2 cellular contexts compared by ENCODE assay signal in the genomic region with DNA sequence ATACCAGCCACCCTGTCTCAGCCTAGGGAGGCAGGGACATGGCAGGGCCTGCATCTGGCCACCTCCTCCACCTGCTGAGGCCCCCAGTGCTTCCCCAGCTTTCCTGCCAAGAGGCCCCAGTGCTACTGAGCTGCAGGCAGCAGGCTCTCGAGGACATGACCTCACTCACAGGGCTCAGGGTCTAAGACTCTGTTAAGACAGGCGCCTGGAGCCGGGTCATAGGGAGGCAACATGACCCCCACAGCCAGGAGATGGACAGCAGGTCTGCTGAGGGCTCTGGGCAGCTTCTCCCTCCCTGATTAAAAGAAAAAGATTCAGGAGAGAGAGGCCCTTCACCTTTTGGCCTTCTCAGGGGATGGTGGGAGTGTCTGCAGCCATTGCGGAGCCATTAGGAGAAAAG.
TF ChIP-seq lines count a peak whose summit lies in the region.

No MANE protein-coding gene starts in this region.

TF ChIP-seq in SK-N-SH, 30 proteins besides CTCF, POLR2A, EP300 and RAD21 (continued from another document):
- TF ChIP-seq, protein P1, sequence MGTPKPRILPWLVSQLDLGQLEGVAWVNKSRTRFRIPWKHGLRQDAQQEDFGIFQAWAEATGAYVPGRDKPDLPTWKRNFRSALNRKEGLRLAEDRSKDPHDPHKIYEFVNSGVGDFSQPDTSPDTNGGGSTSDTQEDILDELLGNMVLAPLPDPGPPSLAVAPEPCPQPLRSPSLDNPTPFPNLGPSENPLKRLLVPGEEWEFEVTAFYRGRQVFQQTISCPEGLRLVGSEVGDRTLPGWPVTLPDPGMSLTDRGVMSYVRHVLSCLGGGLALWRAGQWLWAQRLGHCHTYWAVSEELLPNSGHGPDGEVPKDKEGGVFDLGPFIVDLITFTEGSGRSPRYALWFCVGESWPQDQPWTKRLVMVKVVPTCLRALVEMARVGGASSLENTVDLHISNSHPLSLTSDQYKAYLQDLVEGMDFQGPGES (IDR thresholded peaks at IDR 0.05; ENCODE audit: low read depth, low read length), result no peak
- TF ChIP-seq TEAD4 (IDR thresholded peaks at IDR 0.05; ENCODE audit: borderline replicate concordance, insufficient read depth), result no peak
- TF ChIP-seq ZBTB33 (IDR thresholded peaks at IDR 0.05; ENCODE audit: borderline replicate concordance, low read depth), result no peak
- TF ChIP-seq, protein P2, sequence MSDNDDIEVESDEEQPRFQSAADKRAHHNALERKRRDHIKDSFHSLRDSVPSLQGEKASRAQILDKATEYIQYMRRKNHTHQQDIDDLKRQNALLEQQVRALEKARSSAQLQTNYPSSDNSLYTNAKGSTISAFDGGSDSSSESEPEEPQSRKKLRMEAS (IDR thresholded peaks at IDR 0.05; ENCODE audit: low read depth), result no peak
- no peak for TF ChIP-seq POLR2AphosphoS5 (IDR thresholded peaks at IDR 0.05; ENCODE audit: low read depth, low read length)
- TF ChIP-seq, protein P3, sequence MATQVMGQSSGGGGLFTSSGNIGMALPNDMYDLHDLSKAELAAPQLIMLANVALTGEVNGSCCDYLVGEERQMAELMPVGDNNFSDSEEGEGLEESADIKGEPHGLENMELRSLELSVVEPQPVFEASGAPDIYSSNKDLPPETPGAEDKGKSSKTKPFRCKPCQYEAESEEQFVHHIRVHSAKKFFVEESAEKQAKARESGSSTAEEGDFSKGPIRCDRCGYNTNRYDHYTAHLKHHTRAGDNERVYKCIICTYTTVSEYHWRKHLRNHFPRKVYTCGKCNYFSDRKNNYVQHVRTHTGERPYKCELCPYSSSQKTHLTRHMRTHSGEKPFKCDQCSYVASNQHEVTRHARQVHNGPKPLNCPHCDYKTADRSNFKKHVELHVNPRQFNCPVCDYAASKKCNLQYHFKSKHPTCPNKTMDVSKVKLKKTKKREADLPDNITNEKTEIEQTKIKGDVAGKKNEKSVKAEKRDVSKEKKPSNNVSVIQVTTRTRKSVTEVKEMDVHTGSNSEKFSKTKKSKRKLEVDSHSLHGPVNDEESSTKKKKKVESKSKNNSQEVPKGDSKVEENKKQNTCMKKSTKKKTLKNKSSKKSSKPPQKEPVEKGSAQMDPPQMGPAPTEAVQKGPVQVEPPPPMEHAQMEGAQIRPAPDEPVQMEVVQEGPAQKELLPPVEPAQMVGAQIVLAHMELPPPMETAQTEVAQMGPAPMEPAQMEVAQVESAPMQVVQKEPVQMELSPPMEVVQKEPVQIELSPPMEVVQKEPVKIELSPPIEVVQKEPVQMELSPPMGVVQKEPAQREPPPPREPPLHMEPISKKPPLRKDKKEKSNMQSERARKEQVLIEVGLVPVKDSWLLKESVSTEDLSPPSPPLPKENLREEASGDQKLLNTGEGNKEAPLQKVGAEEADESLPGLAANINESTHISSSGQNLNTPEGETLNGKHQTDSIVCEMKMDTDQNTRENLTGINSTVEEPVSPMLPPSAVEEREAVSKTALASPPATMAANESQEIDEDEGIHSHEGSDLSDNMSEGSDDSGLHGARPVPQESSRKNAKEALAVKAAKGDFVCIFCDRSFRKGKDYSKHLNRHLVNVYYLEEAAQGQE (IDR thresholded peaks at IDR 0.05; ENCODE audit: low read depth, low read length), result no peak
- no peak for TF ChIP-seq GATA2 (CRISPR knock-in tag; IDR thresholded peaks at IDR 0.05)
- TF ChIP-seq NRF1 (IDR thresholded peaks at IDR 0.05; ENCODE audit: low read depth, low read length), result no peak
- TF ChIP-seq MXI1 (IDR thresholded peaks at IDR 0.05; ENCODE audit: low read depth, low read length), result no peak
- TF ChIP-seq MEF2A (IDR thresholded peaks at IDR 0.05; ENCODE audit: borderline replicate concordance, low read depth), result no peak
- TF ChIP-seq RXRA (IDR thresholded peaks at IDR 0.05; ENCODE audit: borderline replicate concordance, low read depth), result no peak
- TF ChIP-seq YY1 (IDR thresholded peaks at IDR 0.05; ENCODE audit: low read depth), result no peak

TF ChIP-seq in SK-N-SH treated with all-trans-retinoic acid at 6 μM for 48 hours, 23 proteins besides CTCF, POLR2A, EP300 and RAD21 (continued from another document):
- TF ChIP-seq CSRNP3 (CRISPR knock-in tag; IDR thresholded peaks at IDR 0.05), result no peak
- TF ChIP-seq ZFP30 (CRISPR knock-in tag; IDR thresholded peaks at IDR 0.05), result no peak
- TF ChIP-seq OSR1 (CRISPR knock-in tag; IDR thresholded peaks at IDR 0.05), result no peak
- TF ChIP-seq ZNF8 (CRISPR knock-in tag; IDR thresholded peaks at IDR 0.05), result no peak
- TF ChIP-seq BACH2 (CRISPR knock-in tag; IDR thresholded peaks at IDR 0.05; ENCODE audit: borderline replicate concordance), result no peak
- no peak for TF ChIP-seq PPARA (CRISPR knock-in tag; IDR thresholded peaks at IDR 0.05; ENCODE audit: borderline replicate concordance)
- TF ChIP-seq ZFP3 (CRISPR knock-in tag; IDR thresholded peaks at IDR 0.05), result no peak
- TF ChIP-seq, protein P4, sequence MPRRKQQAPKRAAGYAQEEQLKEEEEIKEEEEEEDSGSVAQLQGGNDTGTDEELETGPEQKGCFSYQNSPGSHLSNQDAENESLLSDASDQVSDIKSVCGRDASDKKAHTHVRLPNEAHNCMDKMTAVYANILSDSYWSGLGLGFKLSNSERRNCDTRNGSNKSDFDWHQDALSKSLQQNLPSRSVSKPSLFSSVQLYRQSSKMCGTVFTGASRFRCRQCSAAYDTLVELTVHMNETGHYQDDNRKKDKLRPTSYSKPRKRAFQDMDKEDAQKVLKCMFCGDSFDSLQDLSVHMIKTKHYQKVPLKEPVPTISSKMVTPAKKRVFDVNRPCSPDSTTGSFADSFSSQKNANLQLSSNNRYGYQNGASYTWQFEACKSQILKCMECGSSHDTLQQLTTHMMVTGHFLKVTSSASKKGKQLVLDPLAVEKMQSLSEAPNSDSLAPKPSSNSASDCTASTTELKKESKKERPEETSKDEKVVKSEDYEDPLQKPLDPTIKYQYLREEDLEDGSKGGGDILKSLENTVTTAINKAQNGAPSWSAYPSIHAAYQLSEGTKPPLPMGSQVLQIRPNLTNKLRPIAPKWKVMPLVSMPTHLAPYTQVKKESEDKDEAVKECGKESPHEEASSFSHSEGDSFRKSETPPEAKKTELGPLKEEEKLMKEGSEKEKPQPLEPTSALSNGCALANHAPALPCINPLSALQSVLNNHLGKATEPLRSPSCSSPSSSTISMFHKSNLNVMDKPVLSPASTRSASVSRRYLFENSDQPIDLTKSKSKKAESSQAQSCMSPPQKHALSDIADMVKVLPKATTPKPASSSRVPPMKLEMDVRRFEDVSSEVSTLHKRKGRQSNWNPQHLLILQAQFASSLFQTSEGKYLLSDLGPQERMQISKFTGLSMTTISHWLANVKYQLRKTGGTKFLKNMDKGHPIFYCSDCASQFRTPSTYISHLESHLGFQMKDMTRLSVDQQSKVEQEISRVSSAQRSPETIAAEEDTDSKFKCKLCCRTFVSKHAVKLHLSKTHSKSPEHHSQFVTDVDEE (CRISPR knock-in tag; IDR thresholded peaks at IDR 0.05), result no peak
- TF ChIP-seq ESRRG (CRISPR knock-in tag; IDR thresholded peaks at IDR 0.05), result no peak
- TF ChIP-seq GLIS3 (CRISPR knock-in tag; IDR thresholded peaks at IDR 0.05), result no peak
